Comparison of ENCODE assay signal across 1 cellular context in the genomic region with DNA sequence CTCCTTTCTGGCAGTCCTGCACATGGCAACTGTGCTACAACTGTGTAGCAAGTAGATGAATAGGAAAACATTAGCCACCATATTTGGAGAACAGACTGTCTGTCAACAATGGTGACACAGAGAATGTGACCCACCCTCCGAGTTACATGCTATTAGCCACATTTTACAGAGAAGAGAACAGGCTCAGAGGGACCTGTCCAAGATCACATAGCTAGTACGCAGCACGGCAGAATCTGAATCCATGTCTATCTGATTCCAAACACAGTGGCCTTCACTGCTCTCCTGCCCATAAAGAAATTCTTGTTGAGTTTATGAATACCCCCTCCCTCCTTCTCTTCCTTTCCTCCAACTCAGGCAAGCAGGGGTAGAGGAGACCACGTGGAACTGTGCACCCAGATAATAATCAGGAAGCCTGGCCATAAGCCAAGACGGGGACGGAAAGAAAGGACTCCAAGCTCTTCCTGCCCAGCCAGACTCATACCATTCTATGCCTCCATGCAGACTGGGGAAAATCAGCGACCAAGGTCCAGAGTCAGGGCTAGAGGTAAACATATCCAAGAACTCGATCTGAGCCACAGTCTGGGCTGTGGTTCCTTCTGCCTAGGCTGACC.
TF ChIP-seq lines count a peak whose summit lies in the region.

No MANE protein-coding gene starts in this region.

TF ChIP-seq in HepG2, 621 proteins besides CTCF, POLR2A, EP300 and RAD21 (continued from another document and continues in another):
- TF ChIP-seq, protein P1, sequence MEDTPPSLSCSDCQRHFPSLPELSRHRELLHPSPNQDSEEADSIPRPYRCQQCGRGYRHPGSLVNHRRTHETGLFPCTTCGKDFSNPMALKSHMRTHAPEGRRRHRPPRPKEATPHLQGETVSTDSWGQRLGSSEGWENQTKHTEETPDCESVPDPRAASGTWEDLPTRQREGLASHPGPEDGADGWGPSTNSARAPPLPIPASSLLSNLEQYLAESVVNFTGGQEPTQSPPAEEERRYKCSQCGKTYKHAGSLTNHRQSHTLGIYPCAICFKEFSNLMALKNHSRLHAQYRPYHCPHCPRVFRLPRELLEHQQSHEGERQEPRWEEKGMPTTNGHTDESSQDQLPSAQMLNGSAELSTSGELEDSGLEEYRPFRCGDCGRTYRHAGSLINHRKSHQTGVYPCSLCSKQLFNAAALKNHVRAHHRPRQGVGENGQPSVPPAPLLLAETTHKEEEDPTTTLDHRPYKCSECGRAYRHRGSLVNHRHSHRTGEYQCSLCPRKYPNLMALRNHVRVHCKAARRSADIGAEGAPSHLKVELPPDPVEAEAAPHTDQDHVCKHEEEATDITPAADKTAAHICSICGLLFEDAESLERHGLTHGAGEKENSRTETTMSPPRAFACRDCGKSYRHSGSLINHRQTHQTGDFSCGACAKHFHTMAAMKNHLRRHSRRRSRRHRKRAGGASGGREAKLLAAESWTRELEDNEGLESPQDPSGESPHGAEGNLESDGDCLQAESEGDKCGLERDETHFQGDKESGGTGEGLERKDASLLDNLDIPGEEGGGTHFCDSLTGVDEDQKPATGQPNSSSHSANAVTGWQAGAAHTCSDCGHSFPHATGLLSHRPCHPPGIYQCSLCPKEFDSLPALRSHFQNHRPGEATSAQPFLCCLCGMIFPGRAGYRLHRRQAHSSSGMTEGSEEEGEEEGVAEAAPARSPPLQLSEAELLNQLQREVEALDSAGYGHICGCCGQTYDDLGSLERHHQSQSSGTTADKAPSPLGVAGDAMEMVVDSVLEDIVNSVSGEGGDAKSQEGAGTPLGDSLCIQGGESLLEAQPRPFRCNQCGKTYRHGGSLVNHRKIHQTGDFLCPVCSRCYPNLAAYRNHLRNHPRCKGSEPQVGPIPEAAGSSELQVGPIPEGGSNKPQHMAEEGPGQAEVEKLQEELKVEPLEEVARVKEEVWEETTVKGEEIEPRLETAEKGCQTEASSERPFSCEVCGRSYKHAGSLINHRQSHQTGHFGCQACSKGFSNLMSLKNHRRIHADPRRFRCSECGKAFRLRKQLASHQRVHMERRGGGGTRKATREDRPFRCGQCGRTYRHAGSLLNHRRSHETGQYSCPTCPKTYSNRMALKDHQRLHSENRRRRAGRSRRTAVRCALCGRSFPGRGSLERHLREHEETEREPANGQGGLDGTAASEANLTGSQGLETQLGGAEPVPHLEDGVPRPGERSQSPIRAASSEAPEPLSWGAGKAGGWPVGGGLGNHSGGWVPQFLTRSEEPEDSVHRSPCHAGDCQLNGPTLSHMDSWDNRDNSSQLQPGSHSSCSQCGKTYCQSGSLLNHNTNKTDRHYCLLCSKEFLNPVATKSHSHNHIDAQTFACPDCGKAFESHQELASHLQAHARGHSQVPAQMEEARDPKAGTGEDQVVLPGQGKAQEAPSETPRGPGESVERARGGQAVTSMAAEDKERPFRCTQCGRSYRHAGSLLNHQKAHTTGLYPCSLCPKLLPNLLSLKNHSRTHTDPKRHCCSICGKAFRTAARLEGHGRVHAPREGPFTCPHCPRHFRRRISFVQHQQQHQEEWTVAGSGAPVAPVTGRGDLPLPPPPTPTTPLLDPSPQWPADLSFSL (CRISPR knock-in tag; IDR thresholded peaks at IDR 0.05), result no peak
- TF ChIP-seq CBX2 (IDR thresholded peaks at IDR 0.05; ENCODE audit: low read depth, low read length), result no peak
- no peak for TF ChIP-seq CBX2 (CRISPR knock-in tag; IDR thresholded peaks at IDR 0.05; ENCODE audit: low read depth)
- TF ChIP-seq ZBTB3 (CRISPR knock-in tag; IDR thresholded peaks at IDR 0.05; ENCODE audit: borderline replicate concordance, low read depth), result no peak
- TF ChIP-seq MED1 (CRISPR knock-in tag; IDR thresholded peaks at IDR 0.05), result peak; percentile 89
- TF ChIP-seq ZNF383 (CRISPR knock-in tag; IDR thresholded peaks at IDR 0.05; ENCODE audit: borderline replicate concordance), result no peak
- TF ChIP-seq ZNF235 (CRISPR knock-in tag; IDR thresholded peaks at IDR 0.05; ENCODE audit: borderline replicate concordance), result peak; percentile 23; the same call in 1 of the 2 replicates
- no peak for TF ChIP-seq HHEX (CRISPR knock-in tag; IDR thresholded peaks at IDR 0.05)
- peak; percentile 44; the same call in 1 of the 2 replicates for TF ChIP-seq MXD4 (CRISPR knock-in tag; IDR thresholded peaks at IDR 0.05)
- TF ChIP-seq, protein P2, sequence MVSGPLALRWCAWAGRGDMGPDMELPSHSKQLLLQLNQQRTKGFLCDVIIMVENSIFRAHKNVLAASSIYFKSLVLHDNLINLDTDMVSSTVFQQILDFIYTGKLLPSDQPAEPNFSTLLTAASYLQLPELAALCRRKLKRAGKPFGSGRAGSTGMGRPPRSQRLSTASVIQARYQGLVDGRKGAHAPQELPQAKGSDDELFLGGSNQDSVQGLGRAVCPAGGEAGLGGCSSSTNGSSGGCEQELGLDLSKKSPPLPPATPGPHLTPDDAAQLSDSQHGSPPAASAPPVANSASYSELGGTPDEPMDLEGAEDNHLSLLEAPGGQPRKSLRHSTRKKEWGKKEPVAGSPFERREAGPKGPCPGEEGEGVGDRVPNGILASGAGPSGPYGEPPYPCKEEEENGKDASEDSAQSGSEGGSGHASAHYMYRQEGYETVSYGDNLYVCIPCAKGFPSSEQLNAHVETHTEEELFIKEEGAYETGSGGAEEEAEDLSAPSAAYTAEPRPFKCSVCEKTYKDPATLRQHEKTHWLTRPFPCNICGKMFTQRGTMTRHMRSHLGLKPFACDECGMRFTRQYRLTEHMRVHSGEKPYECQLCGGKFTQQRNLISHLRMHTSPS (CRISPR knock-in tag; IDR thresholded peaks at IDR 0.05; ENCODE audit: low read depth), result no peak
- TF ChIP-seq, protein P3, sequence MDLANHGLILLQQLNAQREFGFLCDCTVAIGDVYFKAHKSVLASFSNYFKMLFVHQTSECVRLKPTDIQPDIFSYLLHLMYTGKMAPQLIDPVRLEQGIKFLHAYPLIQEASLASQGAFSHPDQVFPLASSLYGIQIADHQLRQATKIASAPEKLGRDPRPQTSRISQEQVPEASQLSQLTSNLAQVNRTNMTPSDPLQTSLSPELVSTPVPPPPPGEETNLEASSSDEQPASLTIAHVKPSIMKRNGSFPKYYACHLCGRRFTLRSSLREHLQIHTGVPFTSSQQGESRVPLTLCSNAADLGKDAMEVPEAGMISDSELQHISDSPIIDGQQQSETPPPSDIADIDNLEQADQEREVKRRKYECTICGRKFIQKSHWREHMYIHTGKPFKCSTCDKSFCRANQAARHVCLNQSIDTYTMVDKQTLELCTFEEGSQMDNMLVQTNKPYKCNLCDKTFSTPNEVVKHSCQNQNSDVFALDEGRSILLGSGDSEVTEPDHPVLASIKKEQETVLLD (CRISPR knock-in tag; IDR thresholded peaks at IDR 0.05; ENCODE audit: low read depth), result no peak
- no peak; the same call in 1 of the 2 replicates for TF ChIP-seq ISL2 (CRISPR knock-in tag; IDR thresholded peaks at IDR 0.05)
- peak; percentile 54; the same call in 1 of the 2 replicates for TF ChIP-seq GFI1 (CRISPR knock-in tag; IDR thresholded peaks at IDR 0.05; ENCODE audit: borderline replicate concordance)
- TF ChIP-seq, protein P4, sequence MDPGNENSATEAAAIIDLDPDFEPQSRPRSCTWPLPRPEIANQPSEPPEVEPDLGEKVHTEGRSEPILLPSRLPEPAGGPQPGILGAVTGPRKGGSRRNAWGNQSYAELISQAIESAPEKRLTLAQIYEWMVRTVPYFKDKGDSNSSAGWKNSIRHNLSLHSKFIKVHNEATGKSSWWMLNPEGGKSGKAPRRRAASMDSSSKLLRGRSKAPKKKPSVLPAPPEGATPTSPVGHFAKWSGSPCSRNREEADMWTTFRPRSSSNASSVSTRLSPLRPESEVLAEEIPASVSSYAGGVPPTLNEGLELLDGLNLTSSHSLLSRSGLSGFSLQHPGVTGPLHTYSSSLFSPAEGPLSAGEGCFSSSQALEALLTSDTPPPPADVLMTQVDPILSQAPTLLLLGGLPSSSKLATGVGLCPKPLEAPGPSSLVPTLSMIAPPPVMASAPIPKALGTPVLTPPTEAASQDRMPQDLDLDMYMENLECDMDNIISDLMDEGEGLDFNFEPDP (CRISPR knock-in tag; conservative IDR thresholded peaks at IDR 0.05), result no peak
- TF ChIP-seq, protein P5, sequence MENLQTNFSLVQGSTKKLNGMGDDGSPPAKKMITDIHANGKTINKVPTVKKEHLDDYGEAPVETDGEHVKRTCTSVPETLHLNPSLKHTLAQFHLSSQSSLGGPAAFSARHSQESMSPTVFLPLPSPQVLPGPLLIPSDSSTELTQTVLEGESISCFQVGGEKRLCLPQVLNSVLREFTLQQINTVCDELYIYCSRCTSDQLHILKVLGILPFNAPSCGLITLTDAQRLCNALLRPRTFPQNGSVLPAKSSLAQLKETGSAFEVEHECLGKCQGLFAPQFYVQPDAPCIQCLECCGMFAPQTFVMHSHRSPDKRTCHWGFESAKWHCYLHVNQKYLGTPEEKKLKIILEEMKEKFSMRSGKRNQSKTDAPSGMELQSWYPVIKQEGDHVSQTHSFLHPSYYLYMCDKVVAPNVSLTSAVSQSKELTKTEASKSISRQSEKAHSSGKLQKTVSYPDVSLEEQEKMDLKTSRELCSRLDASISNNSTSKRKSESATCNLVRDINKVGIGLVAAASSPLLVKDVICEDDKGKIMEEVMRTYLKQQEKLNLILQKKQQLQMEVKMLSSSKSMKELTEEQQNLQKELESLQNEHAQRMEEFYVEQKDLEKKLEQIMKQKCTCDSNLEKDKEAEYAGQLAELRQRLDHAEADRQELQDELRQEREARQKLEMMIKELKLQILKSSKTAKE (CRISPR knock-in tag; IDR thresholded peaks at IDR 0.05; ENCODE audit: borderline replicate concordance), result peak; percentile 17; the same call in 1 of the 2 replicates
- TF ChIP-seq, protein P6, sequence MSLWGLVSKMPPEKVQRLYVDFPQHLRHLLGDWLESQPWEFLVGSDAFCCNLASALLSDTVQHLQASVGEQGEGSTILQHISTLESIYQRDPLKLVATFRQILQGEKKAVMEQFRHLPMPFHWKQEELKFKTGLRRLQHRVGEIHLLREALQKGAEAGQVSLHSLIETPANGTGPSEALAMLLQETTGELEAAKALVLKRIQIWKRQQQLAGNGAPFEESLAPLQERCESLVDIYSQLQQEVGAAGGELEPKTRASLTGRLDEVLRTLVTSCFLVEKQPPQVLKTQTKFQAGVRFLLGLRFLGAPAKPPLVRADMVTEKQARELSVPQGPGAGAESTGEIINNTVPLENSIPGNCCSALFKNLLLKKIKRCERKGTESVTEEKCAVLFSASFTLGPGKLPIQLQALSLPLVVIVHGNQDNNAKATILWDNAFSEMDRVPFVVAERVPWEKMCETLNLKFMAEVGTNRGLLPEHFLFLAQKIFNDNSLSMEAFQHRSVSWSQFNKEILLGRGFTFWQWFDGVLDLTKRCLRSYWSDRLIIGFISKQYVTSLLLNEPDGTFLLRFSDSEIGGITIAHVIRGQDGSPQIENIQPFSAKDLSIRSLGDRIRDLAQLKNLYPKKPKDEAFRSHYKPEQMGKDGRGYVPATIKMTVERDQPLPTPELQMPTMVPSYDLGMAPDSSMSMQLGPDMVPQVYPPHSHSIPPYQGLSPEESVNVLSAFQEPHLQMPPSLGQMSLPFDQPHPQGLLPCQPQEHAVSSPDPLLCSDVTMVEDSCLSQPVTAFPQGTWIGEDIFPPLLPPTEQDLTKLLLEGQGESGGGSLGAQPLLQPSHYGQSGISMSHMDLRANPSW (CRISPR knock-in tag; IDR thresholded peaks at IDR 0.05; ENCODE audit: borderline replicate concordance), result no peak; the same call in 1 of the 2 replicates
- TF ChIP-seq CREB1 (IDR thresholded peaks at IDR 0.05), result no peak
- no peak; the same call in none of the 2 replicates for TF ChIP-seq CREB1 (CRISPR knock-in tag; IDR thresholded peaks at IDR 0.05)
- peak; percentile 84; the same call in 1 of the 2 replicates for TF ChIP-seq CHD4 (IDR thresholded peaks at IDR 0.05; ENCODE audit: borderline replicate concordance, low read length)
- peak; percentile 31; the same call in 1 of the 2 replicates for TF ChIP-seq ERF (CRISPR knock-in tag; IDR thresholded peaks at IDR 0.05)
- no peak for TF ChIP-seq ZNF331 (CRISPR knock-in tag; IDR thresholded peaks at IDR 0.05)
- no peak for TF ChIP-seq TEAD2 (CRISPR knock-in tag; IDR thresholded peaks at IDR 0.05)
- TF ChIP-seq MXI1 (IDR thresholded peaks at IDR 0.05; ENCODE audit: borderline replicate concordance, low read depth, low read length), result no peak
- no peak for TF ChIP-seq ZNF775 (CRISPR knock-in tag; IDR thresholded peaks at IDR 0.05; ENCODE audit: borderline replicate concordance)
- TF ChIP-seq ZNF678 (CRISPR knock-in tag; IDR thresholded peaks at IDR 0.05), result no peak
- no peak for TF ChIP-seq NFKB2 (CRISPR knock-in tag; IDR thresholded peaks at IDR 0.05; ENCODE audit: borderline replicate concordance)
- no peak for TF ChIP-seq ARNT2 (CRISPR knock-in tag; IDR thresholded peaks at IDR 0.05; ENCODE audit: low read depth)
- TF ChIP-seq NR2F1 (CRISPR knock-in tag; IDR thresholded peaks at IDR 0.05), result 0 out of 4 replicates have a peak, but pooled peaks of 1 of the 2 experiments have one; percentile 5
- no peak for TF ChIP-seq ZNF629 (CRISPR knock-in tag; conservative IDR thresholded peaks at IDR 0.05)
- TF ChIP-seq FOXJ3 (CRISPR knock-in tag; IDR thresholded peaks at IDR 0.05; ENCODE audit: borderline replicate concordance), result no peak
- TF ChIP-seq ZNF264 (CRISPR knock-in tag; IDR thresholded peaks at IDR 0.05), result no peak
- TF ChIP-seq, protein P7, sequence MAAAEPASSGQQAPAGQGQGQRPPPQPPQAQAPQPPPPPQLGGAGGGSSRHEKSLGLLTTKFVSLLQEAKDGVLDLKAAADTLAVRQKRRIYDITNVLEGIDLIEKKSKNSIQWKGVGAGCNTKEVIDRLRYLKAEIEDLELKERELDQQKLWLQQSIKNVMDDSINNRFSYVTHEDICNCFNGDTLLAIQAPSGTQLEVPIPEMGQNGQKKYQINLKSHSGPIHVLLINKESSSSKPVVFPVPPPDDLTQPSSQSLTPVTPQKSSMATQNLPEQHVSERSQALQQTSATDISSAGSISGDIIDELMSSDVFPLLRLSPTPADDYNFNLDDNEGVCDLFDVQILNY (CRISPR knock-in tag; conservative IDR thresholded peaks at IDR 0.05), result no peak
- TF ChIP-seq, protein P8, sequence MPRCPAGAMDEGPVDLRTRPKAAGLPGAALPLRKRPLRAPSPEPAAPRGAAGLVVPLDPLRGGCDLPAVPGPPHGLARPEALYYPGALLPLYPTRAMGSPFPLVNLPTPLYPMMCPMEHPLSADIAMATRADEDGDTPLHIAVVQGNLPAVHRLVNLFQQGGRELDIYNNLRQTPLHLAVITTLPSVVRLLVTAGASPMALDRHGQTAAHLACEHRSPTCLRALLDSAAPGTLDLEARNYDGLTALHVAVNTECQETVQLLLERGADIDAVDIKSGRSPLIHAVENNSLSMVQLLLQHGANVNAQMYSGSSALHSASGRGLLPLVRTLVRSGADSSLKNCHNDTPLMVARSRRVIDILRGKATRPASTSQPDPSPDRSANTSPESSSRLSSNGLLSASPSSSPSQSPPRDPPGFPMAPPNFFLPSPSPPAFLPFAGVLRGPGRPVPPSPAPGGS (CRISPR knock-in tag; IDR thresholded peaks at IDR 0.05), result no peak; the same call in 1 of the 2 replicates
- no peak for TF ChIP-seq HNRNPL (IDR thresholded peaks at IDR 0.05; ENCODE audit: low read depth, low read length)
